ENCODE assay signal across 1 cellular context in the genomic region with DNA sequence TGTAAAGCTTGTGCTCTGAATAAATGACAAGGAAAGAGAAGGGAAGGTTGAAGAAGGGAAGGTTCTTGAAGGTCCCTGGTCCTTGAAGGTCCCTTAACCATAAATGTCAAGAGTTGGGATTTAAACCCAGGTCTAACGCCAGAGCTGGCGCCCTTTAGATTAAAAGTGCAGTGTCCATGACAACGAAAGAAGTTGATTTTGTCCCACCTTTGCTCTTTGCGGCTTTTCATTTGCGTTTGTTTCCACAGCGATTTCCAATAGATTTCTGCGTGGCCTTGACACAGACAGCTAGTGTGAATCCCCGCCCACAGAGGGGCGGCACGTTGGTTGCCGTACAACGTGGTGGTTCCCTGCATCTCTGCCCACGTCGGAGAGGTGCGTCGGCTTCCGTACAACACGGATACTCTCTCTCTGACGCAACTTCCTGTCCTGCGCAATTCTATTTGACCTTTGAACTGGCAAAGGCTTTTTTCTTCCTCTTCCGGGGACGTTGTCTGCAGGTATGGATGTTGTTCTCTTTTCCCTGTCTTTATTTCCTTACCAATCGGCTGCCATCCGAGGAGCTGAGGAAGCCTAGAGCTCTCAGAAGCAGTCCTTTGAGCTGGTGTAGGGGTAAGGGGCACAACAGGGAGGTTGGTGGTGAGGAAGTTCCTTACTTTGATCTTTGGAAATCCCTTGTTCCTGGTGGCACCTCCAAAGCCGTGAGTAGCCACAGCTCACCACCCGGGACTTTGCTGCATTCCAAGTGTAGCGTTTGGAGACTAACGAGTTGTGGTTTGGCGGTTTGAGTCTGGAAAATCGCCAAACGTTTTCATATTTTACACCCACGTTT.
TF ChIP-seq lines count a peak whose summit lies in the region.

A gene (plus strand): TSS at position 476 of the 832 bp plus-strand sequence. CDS start 1,384 bp downstream, outside the sequence.

TF ChIP-seq in HepG2, 621 proteins besides CTCF, POLR2A, EP300 and RAD21 (continued from another document and continues in another):
- TF ChIP-seq, protein P1, sequence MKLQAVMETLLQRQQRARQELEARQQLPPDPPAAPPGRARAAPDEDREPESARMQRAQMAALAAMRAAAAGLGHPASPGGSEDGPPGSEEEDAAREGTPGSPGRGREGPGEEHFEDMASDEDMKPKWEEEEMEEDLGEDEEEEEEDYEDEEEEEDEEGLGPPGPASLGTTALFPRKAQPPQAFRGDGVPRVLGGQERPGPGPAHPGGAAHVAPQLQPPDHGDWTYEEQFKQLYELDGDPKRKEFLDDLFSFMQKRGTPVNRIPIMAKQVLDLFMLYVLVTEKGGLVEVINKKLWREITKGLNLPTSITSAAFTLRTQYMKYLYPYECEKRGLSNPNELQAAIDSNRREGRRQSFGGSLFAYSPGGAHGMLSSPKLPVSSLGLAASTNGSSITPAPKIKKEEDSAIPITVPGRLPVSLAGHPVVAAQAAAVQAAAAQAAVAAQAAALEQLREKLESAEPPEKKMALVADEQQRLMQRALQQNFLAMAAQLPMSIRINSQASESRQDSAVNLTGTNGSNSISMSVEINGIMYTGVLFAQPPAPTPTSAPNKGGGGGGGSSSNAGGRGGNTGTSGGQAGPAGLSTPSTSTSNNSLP (IDR thresholded peaks at IDR 0.05; ENCODE audit: low read depth, low read length), result peak; percentile 70; the same call in 1 of the 2 replicates
- TF ChIP-seq, protein P2, sequence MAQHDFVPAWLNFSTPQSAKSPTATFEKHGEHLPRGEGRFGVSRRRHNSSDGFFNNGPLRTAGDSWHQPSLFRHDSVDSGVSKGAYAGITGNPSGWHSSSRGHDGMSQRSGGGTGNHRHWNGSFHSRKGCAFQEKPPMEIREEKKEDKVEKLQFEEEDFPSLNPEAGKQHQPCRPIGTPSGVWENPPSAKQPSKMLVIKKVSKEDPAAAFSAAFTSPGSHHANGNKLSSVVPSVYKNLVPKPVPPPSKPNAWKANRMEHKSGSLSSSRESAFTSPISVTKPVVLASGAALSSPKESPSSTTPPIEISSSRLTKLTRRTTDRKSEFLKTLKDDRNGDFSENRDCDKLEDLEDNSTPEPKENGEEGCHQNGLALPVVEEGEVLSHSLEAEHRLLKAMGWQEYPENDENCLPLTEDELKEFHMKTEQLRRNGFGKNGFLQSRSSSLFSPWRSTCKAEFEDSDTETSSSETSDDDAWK (CRISPR knock-in tag; IDR thresholded peaks at IDR 0.05), result no peak
- TF ChIP-seq ZNF331 (CRISPR knock-in tag; IDR thresholded peaks at IDR 0.05) (peak; percentile 41; the same call in 1 of the 2 replicates), THAP11 (CRISPR knock-in tag; IDR thresholded peaks at IDR 0.05) (peak; percentile 95), ZIK1 (CRISPR knock-in tag; IDR thresholded peaks at IDR 0.05; ENCODE audit: borderline replicate concordance, low read depth) (0 out of 2 replicates have a peak, but pooled peaks have one; percentile 51), NAIF1 (CRISPR knock-in tag; IDR thresholded peaks at IDR 0.05; ENCODE audit: borderline replicate concordance) (peak; percentile 75), ZFP36L1 (CRISPR knock-in tag; IDR thresholded peaks at IDR 0.05) (no peak), ERF (CRISPR knock-in tag; IDR thresholded peaks at IDR 0.05) (peak; percentile 87), ELF1 (CRISPR knock-in tag; IDR thresholded peaks at IDR 0.05) (peak; percentile 97), ZNF251 (CRISPR knock-in tag; IDR thresholded peaks at IDR 0.05) (no peak), BRD4 (CRISPR knock-in tag; IDR thresholded peaks at IDR 0.05) (0 out of 2 replicates have a peak, but pooled peaks have one; percentile 38), SP2 (CRISPR knock-in tag; IDR thresholded peaks at IDR 0.05) (peak; percentile 55; the same call in 1 of the 2 replicates), MIER3 (CRISPR knock-in tag; IDR thresholded peaks at IDR 0.05; ENCODE audit: borderline replicate concordance) (peak; percentile 83), STAT5B (CRISPR knock-in tag; IDR thresholded peaks at IDR 0.05) (no peak), ISX (CRISPR knock-in tag; conservative IDR thresholded peaks at IDR 0.05) (no peak), ZNF552 (CRISPR knock-in tag; IDR thresholded peaks at IDR 0.05; ENCODE audit: borderline replicate concordance) (no peak), NFIC (IDR thresholded peaks at IDR 0.05; ENCODE audit: low read length) (peak; percentile 36), KLF9 (CRISPR knock-in tag; IDR thresholded peaks at IDR 0.05; ENCODE audit: low read depth) (0 out of 2 replicates have a peak, but pooled peaks have one; percentile 63), ATAD3A (CRISPR knock-in tag; IDR thresholded peaks at IDR 0.05) (0 out of 2 replicates have a peak, but pooled peaks have one; percentile 35), ZNF34 (CRISPR knock-in tag; IDR thresholded peaks at IDR 0.05; ENCODE audit: borderline replicate concordance) (no peak)
- TF ChIP-seq, protein P3, sequence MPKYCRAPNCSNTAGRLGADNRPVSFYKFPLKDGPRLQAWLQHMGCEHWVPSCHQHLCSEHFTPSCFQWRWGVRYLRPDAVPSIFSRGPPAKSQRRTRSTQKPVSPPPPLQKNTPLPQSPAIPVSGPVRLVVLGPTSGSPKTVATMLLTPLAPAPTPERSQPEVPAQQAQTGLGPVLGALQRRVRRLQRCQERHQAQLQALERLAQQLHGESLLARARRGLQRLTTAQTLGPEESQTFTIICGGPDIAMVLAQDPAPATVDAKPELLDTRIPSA (CRISPR knock-in tag; IDR thresholded peaks at IDR 0.05; ENCODE audit: borderline replicate concordance), result no peak
- TF ChIP-seq, protein P4, sequence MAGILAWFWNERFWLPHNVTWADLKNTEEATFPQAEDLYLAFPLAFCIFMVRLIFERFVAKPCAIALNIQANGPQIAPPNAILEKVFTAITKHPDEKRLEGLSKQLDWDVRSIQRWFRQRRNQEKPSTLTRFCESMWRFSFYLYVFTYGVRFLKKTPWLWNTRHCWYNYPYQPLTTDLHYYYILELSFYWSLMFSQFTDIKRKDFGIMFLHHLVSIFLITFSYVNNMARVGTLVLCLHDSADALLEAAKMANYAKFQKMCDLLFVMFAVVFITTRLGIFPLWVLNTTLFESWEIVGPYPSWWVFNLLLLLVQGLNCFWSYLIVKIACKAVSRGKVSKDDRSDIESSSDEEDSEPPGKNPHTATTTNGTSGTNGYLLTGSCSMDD (CRISPR knock-in tag; IDR thresholded peaks at IDR 0.05), result no peak
- TF ChIP-seq, protein P5, sequence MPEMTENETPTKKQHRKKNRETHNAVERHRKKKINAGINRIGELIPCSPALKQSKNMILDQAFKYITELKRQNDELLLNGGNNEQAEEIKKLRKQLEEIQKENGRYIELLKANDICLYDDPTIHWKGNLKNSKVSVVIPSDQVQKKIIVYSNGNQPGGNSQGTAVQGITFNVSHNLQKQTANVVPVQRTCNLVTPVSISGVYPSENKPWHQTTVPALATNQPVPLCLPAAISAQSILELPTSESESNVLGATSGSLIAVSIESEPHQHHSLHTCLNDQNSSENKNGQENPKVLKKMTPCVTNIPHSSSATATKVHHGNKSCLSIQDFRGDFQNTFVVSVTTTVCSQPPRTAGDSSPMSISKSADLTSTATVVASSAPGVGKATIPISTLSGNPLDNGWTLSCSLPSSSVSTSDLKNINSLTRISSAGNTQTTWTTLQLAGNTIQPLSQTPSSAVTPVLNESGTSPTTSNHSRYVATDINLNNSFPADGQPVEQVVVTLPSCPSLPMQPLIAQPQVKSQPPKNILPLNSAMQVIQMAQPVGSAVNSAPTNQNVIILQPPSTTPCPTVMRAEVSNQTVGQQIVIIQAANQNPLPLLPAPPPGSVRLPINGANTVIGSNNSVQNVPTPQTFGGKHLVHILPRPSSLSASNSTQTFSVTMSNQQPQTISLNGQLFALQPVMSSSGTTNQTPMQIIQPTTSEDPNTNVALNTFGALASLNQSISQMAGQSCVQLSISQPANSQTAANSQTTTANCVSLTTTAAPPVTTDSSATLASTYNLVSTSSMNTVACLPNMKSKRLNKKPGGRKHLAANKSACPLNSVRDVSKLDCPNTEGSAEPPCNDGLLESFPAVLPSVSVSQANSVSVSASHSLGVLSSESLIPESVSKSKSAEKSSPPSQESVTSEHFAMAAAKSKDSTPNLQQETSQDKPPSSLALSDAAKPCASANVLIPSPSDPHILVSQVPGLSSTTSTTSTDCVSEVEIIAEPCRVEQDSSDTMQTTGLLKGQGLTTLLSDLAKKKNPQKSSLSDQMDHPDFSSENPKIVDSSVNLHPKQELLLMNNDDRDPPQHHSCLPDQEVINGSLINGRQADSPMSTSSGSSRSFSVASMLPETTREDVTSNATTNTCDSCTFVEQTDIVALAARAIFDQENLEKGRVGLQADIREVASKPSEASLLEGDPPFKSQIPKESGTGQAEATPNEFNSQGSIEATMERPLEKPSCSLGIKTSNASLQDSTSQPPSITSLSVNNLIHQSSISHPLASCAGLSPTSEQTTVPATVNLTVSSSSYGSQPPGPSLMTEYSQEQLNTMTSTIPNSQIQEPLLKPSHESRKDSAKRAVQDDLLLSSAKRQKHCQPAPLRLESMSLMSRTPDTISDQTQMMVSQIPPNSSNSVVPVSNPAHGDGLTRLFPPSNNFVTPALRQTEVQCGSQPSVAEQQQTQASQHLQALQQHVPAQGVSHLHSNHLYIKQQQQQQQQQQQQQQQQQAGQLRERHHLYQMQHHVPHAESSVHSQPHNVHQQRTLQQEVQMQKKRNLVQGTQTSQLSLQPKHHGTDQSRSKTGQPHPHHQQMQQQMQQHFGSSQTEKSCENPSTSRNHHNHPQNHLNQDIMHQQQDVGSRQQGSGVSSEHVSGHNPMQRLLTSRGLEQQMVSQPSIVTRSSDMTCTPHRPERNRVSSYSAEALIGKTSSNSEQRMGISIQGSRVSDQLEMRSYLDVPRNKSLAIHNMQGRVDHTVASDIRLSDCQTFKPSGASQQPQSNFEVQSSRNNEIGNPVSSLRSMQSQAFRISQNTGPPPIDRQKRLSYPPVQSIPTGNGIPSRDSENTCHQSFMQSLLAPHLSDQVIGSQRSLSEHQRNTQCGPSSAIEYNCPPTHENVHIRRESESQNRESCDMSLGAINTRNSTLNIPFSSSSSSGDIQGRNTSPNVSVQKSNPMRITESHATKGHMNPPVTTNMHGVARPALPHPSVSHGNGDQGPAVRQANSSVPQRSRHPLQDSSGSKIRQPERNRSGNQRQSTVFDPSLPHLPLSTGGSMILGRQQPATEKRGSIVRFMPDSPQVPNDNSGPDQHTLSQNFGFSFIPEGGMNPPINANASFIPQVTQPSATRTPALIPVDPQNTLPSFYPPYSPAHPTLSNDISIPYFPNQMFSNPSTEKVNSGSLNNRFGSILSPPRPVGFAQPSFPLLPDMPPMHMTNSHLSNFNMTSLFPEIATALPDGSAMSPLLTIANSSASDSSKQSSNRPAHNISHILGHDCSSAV (CRISPR knock-in tag; IDR thresholded peaks at IDR 0.05; ENCODE audit: borderline replicate concordance), result no peak
- TF ChIP-seq, protein P6, sequence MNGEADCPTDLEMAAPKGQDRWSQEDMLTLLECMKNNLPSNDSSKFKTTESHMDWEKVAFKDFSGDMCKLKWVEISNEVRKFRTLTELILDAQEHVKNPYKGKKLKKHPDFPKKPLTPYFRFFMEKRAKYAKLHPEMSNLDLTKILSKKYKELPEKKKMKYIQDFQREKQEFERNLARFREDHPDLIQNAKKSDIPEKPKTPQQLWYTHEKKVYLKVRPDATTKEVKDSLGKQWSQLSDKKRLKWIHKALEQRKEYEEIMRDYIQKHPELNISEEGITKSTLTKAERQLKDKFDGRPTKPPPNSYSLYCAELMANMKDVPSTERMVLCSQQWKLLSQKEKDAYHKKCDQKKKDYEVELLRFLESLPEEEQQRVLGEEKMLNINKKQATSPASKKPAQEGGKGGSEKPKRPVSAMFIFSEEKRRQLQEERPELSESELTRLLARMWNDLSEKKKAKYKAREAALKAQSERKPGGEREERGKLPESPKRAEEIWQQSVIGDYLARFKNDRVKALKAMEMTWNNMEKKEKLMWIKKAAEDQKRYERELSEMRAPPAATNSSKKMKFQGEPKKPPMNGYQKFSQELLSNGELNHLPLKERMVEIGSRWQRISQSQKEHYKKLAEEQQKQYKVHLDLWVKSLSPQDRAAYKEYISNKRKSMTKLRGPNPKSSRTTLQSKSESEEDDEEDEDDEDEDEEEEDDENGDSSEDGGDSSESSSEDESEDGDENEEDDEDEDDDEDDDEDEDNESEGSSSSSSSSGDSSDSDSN (CRISPR knock-in tag; IDR thresholded peaks at IDR 0.05), result peak; percentile 62
- TF ChIP-seq, protein P7, sequence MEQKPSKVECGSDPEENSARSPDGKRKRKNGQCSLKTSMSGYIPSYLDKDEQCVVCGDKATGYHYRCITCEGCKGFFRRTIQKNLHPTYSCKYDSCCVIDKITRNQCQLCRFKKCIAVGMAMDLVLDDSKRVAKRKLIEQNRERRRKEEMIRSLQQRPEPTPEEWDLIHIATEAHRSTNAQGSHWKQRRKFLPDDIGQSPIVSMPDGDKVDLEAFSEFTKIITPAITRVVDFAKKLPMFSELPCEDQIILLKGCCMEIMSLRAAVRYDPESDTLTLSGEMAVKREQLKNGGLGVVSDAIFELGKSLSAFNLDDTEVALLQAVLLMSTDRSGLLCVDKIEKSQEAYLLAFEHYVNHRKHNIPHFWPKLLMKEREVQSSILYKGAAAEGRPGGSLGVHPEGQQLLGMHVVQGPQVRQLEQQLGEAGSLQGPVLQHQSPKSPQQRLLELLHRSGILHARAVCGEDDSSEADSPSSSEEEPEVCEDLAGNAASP (CRISPR knock-in tag; IDR thresholded peaks at IDR 0.05; ENCODE audit: borderline replicate concordance), result peak; percentile 58; the same call in 1 of the 2 replicates
- TF ChIP-seq, protein P8, sequence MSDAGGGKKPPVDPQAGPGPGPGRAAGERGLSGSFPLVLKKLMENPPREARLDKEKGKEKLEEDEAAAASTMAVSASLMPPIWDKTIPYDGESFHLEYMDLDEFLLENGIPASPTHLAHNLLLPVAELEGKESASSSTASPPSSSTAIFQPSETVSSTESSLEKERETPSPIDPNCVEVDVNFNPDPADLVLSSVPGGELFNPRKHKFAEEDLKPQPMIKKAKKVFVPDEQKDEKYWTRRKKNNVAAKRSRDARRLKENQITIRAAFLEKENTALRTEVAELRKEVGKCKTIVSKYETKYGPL (CRISPR knock-in tag; IDR thresholded peaks at IDR 0.05), result peak; percentile 62; the same call in 1 of the 2 replicates
- TF ChIP-seq, protein P9, sequence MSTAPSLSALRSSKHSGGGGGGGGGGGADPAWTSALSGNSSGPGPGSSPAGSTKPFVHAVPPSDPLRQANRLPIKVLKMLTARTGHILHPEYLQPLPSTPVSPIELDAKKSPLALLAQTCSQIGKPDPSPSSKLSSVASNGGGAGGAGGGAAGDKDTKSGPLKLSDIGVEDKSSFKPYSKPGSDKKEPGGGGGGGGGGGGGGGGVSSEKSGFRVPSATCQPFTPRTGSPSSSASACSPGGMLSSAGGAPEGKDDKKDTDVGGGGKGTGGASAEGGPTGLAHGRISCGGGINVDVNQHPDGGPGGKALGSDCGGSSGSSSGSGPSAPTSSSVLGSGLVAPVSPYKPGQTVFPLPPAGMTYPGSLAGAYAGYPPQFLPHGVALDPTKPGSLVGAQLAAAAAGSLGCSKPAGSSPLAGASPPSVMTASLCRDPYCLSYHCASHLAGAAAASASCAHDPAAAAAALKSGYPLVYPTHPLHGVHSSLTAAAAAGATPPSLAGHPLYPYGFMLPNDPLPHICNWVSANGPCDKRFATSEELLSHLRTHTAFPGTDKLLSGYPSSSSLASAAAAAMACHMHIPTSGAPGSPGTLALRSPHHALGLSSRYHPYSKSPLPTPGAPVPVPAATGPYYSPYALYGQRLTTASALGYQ (CRISPR knock-in tag; IDR thresholded peaks at IDR 0.05), result no peak
- TF ChIP-seq, protein P10, sequence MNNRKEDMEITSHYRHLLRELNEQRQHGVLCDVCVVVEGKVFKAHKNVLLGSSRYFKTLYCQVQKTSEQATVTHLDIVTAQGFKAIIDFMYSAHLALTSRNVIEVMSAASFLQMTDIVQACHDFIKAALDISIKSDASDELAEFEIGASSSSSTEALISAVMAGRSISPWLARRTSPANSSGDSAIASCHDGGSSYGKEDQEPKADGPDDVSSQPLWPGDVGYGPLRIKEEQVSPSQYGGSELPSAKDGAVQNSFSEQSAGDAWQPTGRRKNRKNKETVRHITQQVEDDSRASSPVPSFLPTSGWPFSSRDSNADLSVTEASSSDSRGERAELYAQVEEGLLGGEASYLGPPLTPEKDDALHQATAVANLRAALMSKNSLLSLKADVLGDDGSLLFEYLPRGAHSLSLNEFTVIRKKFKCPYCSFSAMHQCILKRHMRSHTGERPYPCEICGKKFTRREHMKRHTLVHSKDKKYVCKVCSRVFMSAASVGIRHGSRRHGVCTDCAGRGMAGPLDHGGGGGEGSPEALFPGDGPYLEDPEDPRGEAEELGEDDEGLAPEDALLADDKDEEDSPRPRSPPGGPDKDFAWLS (CRISPR knock-in tag; IDR thresholded peaks at IDR 0.05; ENCODE audit: borderline replicate concordance), result no peak
